Comparison of ENCODE assay signal across 36 cellular contexts in the genomic region with DNA sequence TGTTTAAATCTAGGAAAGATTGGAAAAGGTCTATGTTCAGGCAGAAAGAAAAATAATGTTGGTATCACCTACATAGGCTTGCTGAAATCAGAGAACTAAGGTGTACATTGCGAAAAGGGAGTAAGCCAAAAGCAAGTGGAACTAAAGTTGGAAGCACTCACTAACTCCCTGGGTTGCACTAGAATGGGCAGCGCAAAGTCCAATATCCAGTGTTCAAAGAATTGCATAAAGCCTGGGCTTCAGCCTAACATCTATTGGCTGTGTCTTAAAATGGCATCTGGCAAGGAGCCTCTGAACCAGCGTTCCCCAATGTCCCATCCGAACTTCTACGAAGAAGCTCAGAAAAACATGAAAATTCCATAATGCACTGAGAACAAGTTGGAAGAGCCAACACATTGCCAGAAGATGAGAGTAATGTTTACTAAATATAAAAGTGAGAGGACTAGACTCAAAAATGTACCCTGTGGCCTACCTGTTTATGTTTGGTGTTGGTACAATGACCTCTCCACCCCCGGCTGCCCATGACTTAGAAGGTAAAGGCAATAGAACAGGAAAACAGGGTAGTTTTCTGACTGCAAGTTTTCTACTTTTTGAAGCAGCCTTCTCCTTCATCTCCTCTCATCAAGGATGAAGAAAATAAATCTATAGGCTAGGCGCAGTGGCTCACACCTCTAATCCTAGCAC.
"Had no signal": no experiment of that assay in that cellular context is flagged by ENCODE, and none has a peak within 500 bp of the region (broad histone marks: within the 10 kb centered on the region; RNA-seq: fewer than 3 reads in every experiment).

No MANE protein-coding gene starts in this region.

- H3K36me3 ChIP-seq: adrenal gland, brain microvascular endothelial cell, breast epithelium had no signal

- H3K27me3 ChIP-seq: adrenal gland, body of pancreas, brain microvascular endothelial cell, breast epithelium had no signal

- H3K27me3 Mint-ChIP-seq: activated B cell treated with CpG ODN at 0.5 μM for 24 hours; activated CD4-positive, alpha-beta T cell treated with anti-CD3 and anti-CD28 coated beads, Interleukin-2, amount 10 ng/mL, durations not matched to agents 24 days and 14 days had no signal

- H3K36me3 Mint-ChIP-seq: activated CD4-positive, alpha-beta memory T cell treated with anti-CD3 and anti-CD28 coated beads for 36 hours; activated naive CD4-positive, alpha-beta T cell treated with anti-CD3 and anti-CD28 coated beads, Interleukin-2, amount 50 U/mL, for 72 hours; activated naive CD8-positive, alpha-beta T cell treated with anti-CD3 and anti-CD28 coated beads for 36 hours; T-cell had no signal

- DNase-seq: activated B cell treated with CpG ODN at 0.5 μM for 24 hours; activated CD4-positive, alpha-beta memory T cell treated with anti-CD3 and anti-CD28 coated beads for 36 hours; activated CD4-positive, alpha-beta T cell treated with anti-CD3 and anti-CD28 coated beads for 4 hours; activated CD4-positive, alpha-beta T cell treated with anti-CD3 and anti-CD28 coated beads, Interleukin-2, amount 10 ng/mL, durations not matched to agents 24 days and 14 days; activated CD4-positive, alpha-beta T cell treated with anti-CD3 and anti-CD28 coated beads, Interleukin-2, amount 50 U/mL, for 1 hour; activated CD4-positive, alpha-beta T cell treated with anti-CD3 and anti-CD28 coated beads, Interleukin-2, amount 50 U/mL, for 4 hours; activated CD4-positive, CD25-positive, alpha-beta regulatory T cell treated with anti-CD3 and anti-CD28 coated beads, Interleukin-2, amount 50 U/mL, for 72 hours; activated CD8-positive, alpha-beta memory T cell treated with anti-CD3 and anti-CD28 coated beads, Interleukin-2, amount 50 U/mL, for 4 hours; activated CD8-positive, alpha-beta T cell treated with anti-CD3 and anti-CD28 coated beads for 36 hours; activated effector memory CD4-positive, alpha-beta T cell treated with anti-CD3 and anti-CD28 coated beads, Interleukin-2, amount 50 U/mL, for 16 hours; activated gamma-delta T cell treated with Interleukin-2 at 50 U/mL for 16 hours; activated naive CD4-positive, alpha-beta T cell; activated naive CD4-positive, alpha-beta T cell treated with anti-CD3 and anti-CD28 coated beads for 36 hours; activated naive CD4-positive, alpha-beta T cell treated with anti-CD3 and anti-CD28 coated beads, Interleukin-2, amount 50 U/mL, for 16 hours; activated naive CD8-positive, alpha-beta T cell treated with anti-CD3 and anti-CD28 coated beads for 36 hours; activated T-cell treated with anti-CD3 and anti-CD28 coated beads for 4 hours; activated T-cell treated with anti-CD3 and anti-CD28 coated beads, Interleukin-2, amount 50 U/mL, for 1 hour; activated T-cell treated with anti-CD3 and anti-CD28 coated beads, Interleukin-2, amount 50 U/mL, for 4 hours; activated T-cell treated with anti-CD3 and anti-CD28 coated beads, Interleukin-2, amount 50 U/mL, for 72 hours; adrenal gland; amniotic stem cell; aorta; body of pancreas; brain microvascular endothelial cell; central memory CD4-positive, alpha-beta T cell; T-cell; T-helper 2 cell; T-helper 9 cell had no signal

- H3K4me1 Mint-ChIP-seq: activated B cell treated with CpG ODN at 0.5 μM for 24 hours; activated CD4-positive, alpha-beta T cell treated with anti-CD3 and anti-CD28 coated beads, Interleukin-2, amount 10 ng/mL, durations not matched to agents 24 days and 14 days; activated naive CD8-positive, alpha-beta T cell treated with anti-CD3 and anti-CD28 coated beads for 36 hours; activated T-helper 17 cell treated with anti-CD3 and anti-CD28 coated beads, Interleukin-2, amount 50 U/mL, for 72 hours; T-cell had no signal

- H3K27ac Mint-ChIP-seq: activated B cell treated with CpG ODN at 0.5 μM for 24 hours; activated CD4-positive, alpha-beta memory T cell treated with anti-CD3 and anti-CD28 coated beads for 36 hours; activated CD4-positive, alpha-beta T cell treated with anti-CD3 and anti-CD28 coated beads, Interleukin-2, amount 10 ng/mL, durations not matched to agents 24 days and 14 days; activated CD8-positive, alpha-beta T cell treated with anti-CD3 and anti-CD28 coated beads for 36 hours; activated naive CD4-positive, alpha-beta T cell treated with anti-CD3 and anti-CD28 coated beads for 36 hours; activated naive CD4-positive, alpha-beta T cell treated with anti-CD3 and anti-CD28 coated beads, Interleukin-2, amount 50 U/mL, for 72 hours; activated naive CD8-positive, alpha-beta T cell treated with anti-CD3 and anti-CD28 coated beads for 36 hours; activated T-cell treated with anti-CD3 and anti-CD28 coated beads, Interleukin-2, amount 50 U/mL, for 72 hours; activated T-helper 1 cell treated with anti-CD3 and anti-CD28 coated beads, Interleukin-12 subunit alpha, Interleukin-12 subunit beta, Interleukin-2, Interleukin-4 antibody, amounts not matched to agents 30 ng/mL and 10 ng/mL and 1 ng/mL, durations not matched to agents 14 hours and 24 hours and 36 hours; activated T-helper 17 cell treated with anti-CD3 and anti-CD28 coated beads, Interleukin-2, amount 50 U/mL, for 72 hours; T-cell; T-helper 2 cell treated with Interferon-gamma antibody and Interleukin-4, amounts not matched to agents 5 μg/mL and 100 μg/mL, for 36 hours had no signal

- H3K27ac ChIP-seq: adrenal gland, body of pancreas, brain microvascular endothelial cell, breast epithelium, VCaP had no signal

- H3K9me3 ChIP-seq: adrenal gland, body of pancreas, breast epithelium had no signal

- FAIRE-seq: astrocyte, TTC549 had no signal

- H3K4me1 ChIP-seq: adrenal gland, body of pancreas, breast epithelium had no signal

- H3K4me3 Mint-ChIP-seq: activated B cell treated with CpG ODN at 0.5 μM for 24 hours; activated CD4-positive, alpha-beta memory T cell treated with anti-CD3 and anti-CD28 coated beads for 36 hours; activated CD4-positive, alpha-beta T cell treated with anti-CD3 and anti-CD28 coated beads, Interleukin-2, amount 10 ng/mL, durations not matched to agents 24 days and 14 days; activated CD8-positive, alpha-beta T cell treated with anti-CD3 and anti-CD28 coated beads for 36 hours; activated naive CD4-positive, alpha-beta T cell treated with anti-CD3 and anti-CD28 coated beads for 36 hours; activated naive CD8-positive, alpha-beta T cell treated with anti-CD3 and anti-CD28 coated beads for 36 hours; activated T-cell treated with anti-CD3 and anti-CD28 coated beads, Interleukin-2, amount 50 U/mL, for 4 hours; activated T-cell treated with anti-CD3 and anti-CD28 coated beads, Interleukin-2, amount 50 U/mL, for 72 hours; activated T-helper 1 cell treated with anti-CD3 and anti-CD28 coated beads, Interleukin-12 subunit alpha, Interleukin-12 subunit beta, Interleukin-2, Interleukin-4 antibody, amounts not matched to agents 30 ng/mL and 10 ng/mL and 1 ng/mL, durations not matched to agents 14 hours and 24 hours and 36 hours; activated T-helper 17 cell treated with anti-CD3 and anti-CD28 coated beads, Interleukin-2, amount 50 U/mL, for 72 hours; T-cell; T-helper 2 cell treated with Interferon-gamma antibody and Interleukin-4, amounts not matched to agents 5 μg/mL and 100 μg/mL, for 36 hours had no signal

- H3K4me3 ChIP-seq: adrenal gland, body of pancreas, breast epithelium had no signal

- ATAC-seq: activated CD8-positive, alpha-beta T cell treated with anti-CD3 and anti-CD28 coated beads for 36 hours; activated naive CD4-positive, alpha-beta T cell treated with anti-CD3 and anti-CD28 coated beads, Interleukin-2, amount 50 U/mL, for 72 hours; activated T-cell treated with anti-CD3 and anti-CD28 coated beads, Interleukin-2, amount 50 U/mL, for 4 hours; activated T-cell treated with anti-CD3 and anti-CD28 coated beads, Interleukin-2, amount 50 U/mL, for 72 hours; activated T-helper 17 cell treated with anti-CD3 and anti-CD28 coated beads, Interleukin-2, amount 50 U/mL, for 72 hours; body of pancreas; T-cell had no signal
